Comparison of ENCODE assay signal across 8 cellular contexts in the genomic region with DNA sequence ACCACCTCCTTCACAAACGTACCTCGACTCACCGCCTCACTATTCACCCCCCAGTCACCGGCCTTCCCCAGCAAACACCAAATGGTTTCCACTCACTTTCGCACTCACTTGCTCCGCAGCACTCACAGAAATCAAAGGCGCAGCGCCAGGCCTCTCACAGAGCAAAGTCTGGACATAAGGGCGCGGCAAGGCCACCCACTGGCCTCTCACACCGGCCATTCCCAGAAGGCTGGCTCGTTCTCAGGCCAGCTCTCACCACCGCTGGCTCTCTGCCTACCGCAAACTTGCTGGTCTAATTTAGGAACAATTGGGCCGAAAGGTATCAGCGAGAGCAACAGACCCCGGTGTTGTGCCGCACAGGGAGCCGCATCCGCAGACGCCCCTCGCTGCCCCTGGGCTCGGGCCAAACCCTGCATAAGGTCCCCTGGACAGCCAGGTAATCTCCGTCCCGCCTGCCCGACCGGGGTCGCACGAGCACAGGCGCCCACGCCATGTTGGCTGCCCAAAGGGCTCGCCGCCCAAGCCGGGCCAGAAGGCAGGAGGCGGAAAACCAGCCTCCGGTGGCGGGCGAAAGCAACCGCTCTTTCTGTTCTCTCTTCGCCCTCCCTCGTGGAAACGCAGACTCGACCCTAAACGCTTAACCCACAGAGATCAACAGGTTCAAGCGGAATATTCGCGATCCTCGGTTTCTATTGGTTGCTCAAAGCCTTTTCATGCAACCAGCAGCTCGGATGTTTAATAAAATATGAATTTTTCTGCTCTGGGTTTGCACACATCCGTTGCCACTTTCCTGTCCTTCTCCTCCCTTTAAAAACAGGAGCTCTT. TPM values are rescaled to one million over a fixed set of nuclear protein-coding genes. Genes with fewer than 3 reads are reported as not detected.
DNase-seq lines count a peak whose midpoint lies in the region; ATAC-seq lines count a peak whose summit lies in the region.

No MANE protein-coding gene starts in this region.

- peak overlapping the region; percentile 35 for H3K27ac Mint-ChIP-seq in T-helper 2 cell treated with Interferon-gamma antibody and Interleukin-4, amounts not matched to agents 5 μg/mL and 100 μg/mL, for 36 hours
- H3K27ac Mint-ChIP-seq in activated T-cell treated with anti-CD3 and anti-CD28 coated beads, Interleukin-2, amount 50 U/mL, for 72 hours, result peak overlapping the region; percentile 68

- no peak overlapping the region for H3K27ac ChIP-seq in iPS-20b (ENCODE audit: low read length)
- H3K27ac ChIP-seq in subcutaneous abdominal adipose tissue (ENCODE audit: low read depth, low read length), result no peak overlapping the region

- no peak for DNase-seq in T-helper 2 cell treated with Interferon-gamma antibody and Interleukin-4, amounts not matched to agents 5 μg/mL and 100 μg/mL, for 36 hours (ENCODE audit: low spot score)
- DNase-seq in T-helper 2 cell, result no peak
- peak in 1 of 2 donors; percentile 21 for DNase-seq in activated T-cell treated with anti-CD3 and anti-CD28 coated beads, Interleukin-2, amount 50 U/mL, for 72 hours
- no peak for DNase-seq in middle frontal gyrus (ENCODE audit: extremely low spot score, low spot score)
- no peak for DNase-seq in AG08396 (ENCODE audit: low spot score)

- H3K27me3 ChIP-seq in iPS-20b (ENCODE audit: insufficient read depth, low read length), result peaks cover 100% of the 10 kb centered on the region
- peaks cover 29 to 85% (median 72%) of the 10 kb centered on the region in 5 donors for H3K27me3 ChIP-seq in subcutaneous abdominal adipose tissue (ENCODE audit: control insufficient read depth in 5 of 5, insufficient read depth in 4 of 5, low read length in 5 of 5)

- no peak overlapping the region for H3K9ac ChIP-seq in iPS-20b (ENCODE audit: low read depth, low read length)
- peak overlapping the region in 1 of 5 donors; percentile 17 for H3K9ac ChIP-seq in subcutaneous abdominal adipose tissue (ENCODE audit: low read length in 5 of 5)

- peaks cover 94% of the 10 kb centered on the region for H3K27me3 Mint-ChIP-seq in T-helper 2 cell treated with Interferon-gamma antibody and Interleukin-4, amounts not matched to agents 5 μg/mL and 100 μg/mL, for 36 hours (ENCODE audit: low read depth)
- H3K27me3 Mint-ChIP-seq in activated T-cell treated with anti-CD3 and anti-CD28 coated beads, Interleukin-2, amount 50 U/mL, for 72 hours (ENCODE audit: low read depth), result peaks cover 96% of the 10 kb centered on the region

- peak; percentile 14 to 17 for ATAC-seq in activated T-cell treated with anti-CD3 and anti-CD28 coated beads, Interleukin-2, amount 50 U/mL, for 72 hours (replicated peaks in 1 of 2)
- ATAC-seq in HG03571 (IDR thresholded peaks at IDR 0.05; ENCODE audit: unreplicated experiment), result no peak

- H3K4me1 Mint-ChIP-seq in T-helper 2 cell treated with Interferon-gamma antibody and Interleukin-4, amounts not matched to agents 5 μg/mL and 100 μg/mL, for 36 hours (ENCODE audit: low read depth), result peaks cover 28% of the 10 kb centered on the region
- H3K4me1 Mint-ChIP-seq in activated T-cell treated with anti-CD3 and anti-CD28 coated beads, Interleukin-2, amount 50 U/mL, for 72 hours (ENCODE audit: low read depth), result peaks cover 47% of the 10 kb centered on the region

- H3K4me1 ChIP-seq in iPS-20b (ENCODE audit: insufficient read depth, low read length), result peaks cover 22% of the 10 kb centered on the region
- peaks cover 0 to 43% (median 36%) of the 10 kb centered on the region in 5 donors for H3K4me1 ChIP-seq in subcutaneous abdominal adipose tissue (ENCODE audit: control insufficient read depth in 5 of 5, insufficient read depth in 5 of 5, low read length in 5 of 5)

- no peaks in the 10 kb centered on the region; the same call in 1 of the 2 replicates for H3K9me3 ChIP-seq in iPS-20b (ENCODE audit: insufficient read depth, low read depth, low read length)
- H3K9me3 ChIP-seq in subcutaneous abdominal adipose tissue (ENCODE audit: control insufficient read depth in 5 of 5, low read length in 5 of 5), result no peaks in the 10 kb centered on the region

- H3K4me3 ChIP-seq in iPS-20b (ENCODE audit: low read length) (peak overlapping the region; percentile 63), subcutaneous abdominal adipose tissue (ENCODE audit: low read depth in 1 of 5, low read length in 5 of 5) (peak overlapping the region; percentile 48 to 67 (median 54))

- H3K9me3 Mint-ChIP-seq in T-helper 2 cell treated with Interferon-gamma antibody and Interleukin-4, amounts not matched to agents 5 μg/mL and 100 μg/mL, for 36 hours, result no peaks in the 10 kb centered on the region
- no peaks in the 10 kb centered on the region for H3K9me3 Mint-ChIP-seq in activated T-cell treated with anti-CD3 and anti-CD28 coated beads, Interleukin-2, amount 50 U/mL, for 72 hours

- H3K36me3 ChIP-seq in iPS-20b (ENCODE audit: insufficient read depth, low read depth, low read length), result no peaks in the 10 kb centered on the region
- H3K36me3 ChIP-seq in subcutaneous abdominal adipose tissue (ENCODE audit: control insufficient read depth in 5 of 5, insufficient read depth in 5 of 5, low read length in 5 of 5), result peaks cover 0 to 7% (median 0%) of the 10 kb centered on the region in 5 donors

- H3K4me3 Mint-ChIP-seq in T-helper 2 cell treated with Interferon-gamma antibody and Interleukin-4, amounts not matched to agents 5 μg/mL and 100 μg/mL, for 36 hours, result peak overlapping the region; percentile 61
- H3K4me3 Mint-ChIP-seq in activated T-cell treated with anti-CD3 and anti-CD28 coated beads, Interleukin-2, amount 50 U/mL, for 72 hours, result peak overlapping the region; percentile 92

- peaks cover 1% of the 10 kb centered on the region for H3K36me3 Mint-ChIP-seq in T-helper 2 cell treated with Interferon-gamma antibody and Interleukin-4, amounts not matched to agents 5 μg/mL and 100 μg/mL, for 36 hours (ENCODE audit: low read depth)
- H3K36me3 Mint-ChIP-seq in activated T-cell treated with anti-CD3 and anti-CD28 coated beads, Interleukin-2, amount 50 U/mL, for 72 hours (ENCODE audit: insufficient read depth in 2 of 2), result peaks cover 2 to 4% of the 10 kb centered on the region in 2 donors

RNA-seq across cellular contexts. Expression of a gene that starts 2.9 kb away (rescaled TPM):
- total RNA-seq in activated T-cell treated with anti-CD3 and anti-CD28 coated beads, Interleukin-2, amount 50 U/mL, for 72 hours, result under 1 TPM in 1 of 2 donors, not detected in 1; 0.14 TPM

RNA-seq across cellular contexts. Expression of a gene that starts 6.5 kb away (rescaled TPM):
- 10 to 100 TPM; 35.6 to 45.8 TPM for total RNA-seq in activated T-cell treated with anti-CD3 and anti-CD28 coated beads, Interleukin-2, amount 50 U/mL, for 72 hours
